Comparison of ENCODE assay signal across 8 cellular contexts in genomic region chr2:224584768-224585204, GRCh38. TPM values are rescaled to one million over a fixed set of nuclear protein-coding genes. Genes with fewer than 3 reads are reported as not detected.
DNase-seq lines count a peak whose midpoint lies in the region; FAIRE-seq and TF ChIP-seq lines count a peak whose summit lies in the region.

No MANE protein-coding gene starts in this region.

- H3K4me1 Mint-ChIP-seq in activated CD4-positive, alpha-beta memory T cell treated with anti-CD3 and anti-CD28 coated beads for 36 hours (ENCODE audit: low read depth), result peaks cover 38% of the 10 kb centered on the region
- peaks cover 36% of the 10 kb centered on the region for H3K4me1 Mint-ChIP-seq in mesothelial cell of epicardium

- TF ChIP-seq POLR2A in H54 (IDR thresholded peaks at IDR 0.05; ENCODE audit: low read depth, low read length), result no peak

- H3K4me3 ChIP-seq in Loucy (ENCODE audit: low read length, poor library complexity, severe bottlenecking) (peak overlapping the region; percentile 100), ectodermal cell (ENCODE audit: insufficient read depth, low read depth, low read length) (peak overlapping the region; percentile 75)

- no peak for TF ChIP-seq CTCF in Loucy (conservative IDR thresholded peaks at IDR 0.05; ENCODE audit: low read length)
- no peak for TF ChIP-seq CTCF in mesothelial cell of epicardium (IDR thresholded peaks at IDR 0.05; ENCODE audit: unreplicated experiment)

- H3K4me1 ChIP-seq in Loucy (ENCODE audit: insufficient read depth, low read length, poor library complexity, severe bottlenecking), result peaks cover 66% of the 10 kb centered on the region
- peaks cover 8% of the 10 kb centered on the region for H3K4me1 ChIP-seq in ectodermal cell (ENCODE audit: control insufficient read depth, insufficient read depth, low read length)

- peak overlapping the region; percentile 81 for H3K27ac ChIP-seq in ectodermal cell (ENCODE audit: insufficient read depth, low read depth, low read length, poor library complexity, severe bottlenecking)

- no peaks in the 10 kb centered on the region for H3K9me3 ChIP-seq in Loucy (ENCODE audit: insufficient read depth, low read depth, low read length)
- no peaks in the 10 kb centered on the region for H3K9me3 ChIP-seq in ectodermal cell (ENCODE audit: control insufficient read depth, low read length)

- H3K4me2 ChIP-seq in Loucy (ENCODE audit: low read depth, low read length, poor library complexity, severe bottlenecking), result no peak overlapping the region

- no peak for FAIRE-seq in H54 (lab: Jason Lieb, UNC)

- 1% methylated on average over 67 of the region's 67 CpGs for WGBS in ectodermal cell, 2 experiments

- POLR2A ChIA-PET in activated CD4-positive, alpha-beta memory T cell treated with anti-CD3 and anti-CD28 coated beads for 36 hours (lab: Charles Lee), result interaction anchor here (0.7 to 2.8 kb wide), 5 partner anchors 13 to 23 kb away, joined by 3 to 25 read pairs (median 4); no protein-coding TSS in a partner anchor

- H3K9ac ChIP-seq in Loucy (ENCODE audit: low read depth, low read length, poor library complexity, severe bottlenecking), result peak overlapping the region; percentile 94

- H3K36me3 ChIP-seq in Loucy (ENCODE audit: insufficient read depth, low read length) (no peaks in the 10 kb centered on the region), ectodermal cell (ENCODE audit: control insufficient read depth, insufficient read depth, low read length) (no peaks in the 10 kb centered on the region)

- H4K20me1 ChIP-seq in Loucy (ENCODE audit: insufficient read depth, low read length, poor library complexity, severe bottlenecking), result peaks cover 46% of the 10 kb centered on the region

- H3K4me3 Mint-ChIP-seq in activated CD4-positive, alpha-beta memory T cell treated with anti-CD3 and anti-CD28 coated beads for 36 hours, result peak overlapping the region; percentile 80
- H3K4me3 Mint-ChIP-seq in mesothelial cell of epicardium, result peak overlapping the region; percentile 81

- H2AFZ ChIP-seq in Loucy (ENCODE audit: low read length), result no peak overlapping the region; the same call in 1 of the 2 replicates

- H3K79me2 ChIP-seq in Loucy (ENCODE audit: insufficient read depth, low read length), result peaks cover 48% of the 10 kb centered on the region

- DNase-seq in DMS79 treated with DMSO at 0.1 percent for 48 hours (lab: John Stamatoyannopoulos, UW) (peak; percentile 32), DMS79 (lab: John Stamatoyannopoulos, UW) (no peak), H54 (ENCODE audit: insufficient read length, low spot score) (peak; percentile 47), mesothelial cell of epicardium (ENCODE audit: low spot score in 2 of 2, unreplicated experiment in 2 of 2) (peak in 1 of 2 experiments; percentile 34)
- DNase-seq in activated CD4-positive, alpha-beta memory T cell treated with anti-CD3 and anti-CD28 coated beads for 36 hours, result peak; percentile 75
- peak; percentile 26 to 42 for DNase-seq in stimulated activated CD8-positive, alpha-beta memory T cell treated with anti-CD3 and anti-CD28 coated beads, Interleukin-7, amount 100 ng/mL, for 48 hours (ENCODE audit: extremely low read depth in 1 of 2, low read depth in 1 of 2)

- no peaks in the 10 kb centered on the region; the same call in 1 of the 2 replicates for H3F3A ChIP-seq in Loucy (ENCODE audit: low read depth)

- H3K27me3 ChIP-seq in Loucy (ENCODE audit: insufficient read depth, low read length, poor library complexity, severe bottlenecking) (no peaks in the 10 kb centered on the region), ectodermal cell (ENCODE audit: control insufficient read depth, insufficient read depth, low read length, poor library complexity, severe bottlenecking) (no peaks in the 10 kb centered on the region)

- no peaks in the 10 kb centered on the region for H3K27me3 Mint-ChIP-seq in activated CD4-positive, alpha-beta memory T cell treated with anti-CD3 and anti-CD28 coated beads for 36 hours
- H3K27me3 Mint-ChIP-seq in mesothelial cell of epicardium (ENCODE audit: low read depth), result no peaks in the 10 kb centered on the region

- no peaks in the 10 kb centered on the region for H3K9me2 ChIP-seq in Loucy (replicated peaks; ENCODE audit: low read depth, low read length)

- peak overlapping the region; percentile 91 for H3K27ac Mint-ChIP-seq in activated CD4-positive, alpha-beta memory T cell treated with anti-CD3 and anti-CD28 coated beads for 36 hours
- H3K27ac Mint-ChIP-seq in mesothelial cell of epicardium, result peak overlapping the region; percentile 89

- no peaks in the 10 kb centered on the region for H3K9me3 Mint-ChIP-seq in activated CD4-positive, alpha-beta memory T cell treated with anti-CD3 and anti-CD28 coated beads for 36 hours
- no peaks in the 10 kb centered on the region for H3K9me3 Mint-ChIP-seq in mesothelial cell of epicardium

- H3K36me3 Mint-ChIP-seq in activated CD4-positive, alpha-beta memory T cell treated with anti-CD3 and anti-CD28 coated beads for 36 hours, result peaks cover 18% of the 10 kb centered on the region
- no peaks in the 10 kb centered on the region for H3K36me3 Mint-ChIP-seq in mesothelial cell of epicardium

- intact Hi-C loops in activated CD4-positive, alpha-beta memory T cell treated with anti-CD3 and anti-CD28 coated beads for 36 hours (cut with micrococcal nuclease), result loop anchor here (1.0 to 10.0 kb wide), 10 partner anchors 9 to 627 kb away; partner anchors contain the start of genes DOCK10 and MRPL44

- CTCF ChIA-PET in activated CD4-positive, alpha-beta memory T cell treated with anti-CD3 and anti-CD28 coated beads for 36 hours (lab: Charles Lee), result interaction anchor here (1.1 to 1.6 kb wide), 2 partner anchors 24 to 66 kb away, joined by 4 to 5 read pairs; no protein-coding TSS in a partner anchor

RNA-seq across cellular contexts. Expression of gene CUL3, which starts 0.4 kb away (rescaled TPM):
- 10 to 100 TPM; 75.8 to 79.5 TPM for total RNA-seq in activated CD4-positive, alpha-beta memory T cell treated with anti-CD3 and anti-CD28 coated beads for 36 hours
- polyA plus RNA-seq in ectodermal cell (2013, experiment 1 of 4), result 130 TPM
- polyA plus RNA-seq in ectodermal cell (2013, experiment 2 of 4), result 132 TPM
- 101 TPM for polyA plus RNA-seq in ectodermal cell (2013, experiment 3 of 4)
- polyA plus RNA-seq in ectodermal cell (2013, experiment 4 of 4), result 107 TPM
- total RNA-seq in mesothelial cell of epicardium, result 91.0 to 97.5 TPM (median 94.8 TPM) in 3 replicates
